Comparison of ENCODE assay signal across 16 cellular contexts in genomic region chr3:62149962-62150361, GRCh38.
DNase-seq lines count a peak whose midpoint lies in the region; ATAC-seq, FAIRE-seq and TF ChIP-seq lines count a peak whose summit lies in the region.
"Had no signal": no experiment of that assay in that cellular context is flagged by ENCODE, and none has a peak within 500 bp of the region (broad histone marks: within the 10 kb centered on the region; RNA-seq: fewer than 3 reads in every experiment).

No MANE protein-coding gene starts in this region.

- intact Hi-C loops in gastrocnemius medialis (cut with DNase I; ENCODE audit: low total_unique reads): no loop called here

- peaks cover 13 to 22% of the 10 kb centered on the region in 2 donors for H3K4me1 ChIP-seq in gastrocnemius medialis
- H3K4me1 ChIP-seq: left lung had no signal

- H3K4me3 ChIP-seq in foreskin fibroblast (ENCODE audit: low read depth in 1 of 2, low read length in 2 of 2) (no peak overlapping the region), gastrocnemius medialis (peak overlapping the region; percentile 26 to 57 (median 33))
- H3K4me3 ChIP-seq: left lung had no signal

- ATAC-seq in gastrocnemius medialis: peak; percentile 81 to 92
- no peak for ATAC-seq in HG02884 (IDR thresholded peaks at IDR 0.05; ENCODE audit: unreplicated experiment)
- ATAC-seq: effector memory CD8-positive, alpha-beta T cell; left lung had no signal

- peak; percentile 81 for FAIRE-seq in H54 (lab: Jason Lieb, UNC)

- in situ Hi-C loops in gastrocnemius medialis (cut with MboI; ENCODE audit: low sequenced_read_pairs in 4 of 4): no loop called here

- TF ChIP-seq CTCF in foreskin fibroblast (IDR thresholded peaks at IDR 0.05; ENCODE audit: low read depth, low read length): no peak
- no peak for TF ChIP-seq CTCF in gastrocnemius medialis (IDR thresholded peaks at IDR 0.05 in 4 of 5, conservative IDR thresholded peaks at IDR 0.05 in 1 of 5)

- TF ChIP-seq POLR2A in H54 (IDR thresholded peaks at IDR 0.05; ENCODE audit: low read depth, low read length): no peak
- TF ChIP-seq POLR2A in gastrocnemius medialis (IDR thresholded peaks at IDR 0.05): peak; percentile 64 to 78

- peak overlapping the region; percentile 60 to 84 (median 80) for H3K27ac ChIP-seq in gastrocnemius medialis
- H3K27ac ChIP-seq: HL-60 had no signal

- DNase-seq in H54 (ENCODE audit: insufficient read length, low spot score): no peak
- peak; percentile 65 for DNase-seq in amniotic epithelial cell (ENCODE audit: low read depth)
- peak; percentile 81 to 88 for DNase-seq in foreskin fibroblast
- peak; percentile 36 to 50 for DNase-seq in gastrocnemius medialis
- DNase-seq in activated CD4-positive, CD25-positive, alpha-beta regulatory T cell treated with anti-CD3 and anti-CD28 coated beads, Interleukin-2, amount 50 U/mL, for 72 hours: no peak
- DNase-seq in NCI-H526 treated with DMSO at 0.1 percent for 48 hours (lab: John Stamatoyannopoulos, UW): no peak
- DNase-seq in cerebellar cortex (ENCODE audit: low spot score): no peak
- DNase-seq: activated CD4-positive, alpha-beta T cell treated with anti-CD3 and anti-CD28 coated beads for 48 hours; activated T-cell treated with anti-CD3 and anti-CD28 coated beads, Interleukin-2, amount 50 U/mL, for 48 hours; CD4-positive, alpha-beta T cell; effector memory CD8-positive, alpha-beta T cell; H7; left lung; NCI-H2171 treated with DMSO at 0.1 percent for 48 hours had no signal

- peaks cover 0 to 8% of the 10 kb centered on the region in 2 donors for H3K36me3 ChIP-seq in gastrocnemius medialis
- H3K36me3 ChIP-seq: left lung had no signal

- H3K27me3 ChIP-seq in gastrocnemius medialis: no peaks in the 10 kb centered on the region
- H3K27me3 ChIP-seq: left lung had no signal

- H3K9me3 ChIP-seq in gastrocnemius medialis: no peaks in the 10 kb centered on the region
- H3K9me3 ChIP-seq: left lung had no signal

Comparison
In these comparisons a context has a peak if more than half of its experiments do, and no peak if none do; other contexts are left out.
1. DNase-seq: peak in amniotic epithelial cell (single experiment), foreskin fibroblast (2 of 2) and gastrocnemius medialis (2 of 2); none in H54 (single experiment), activated CD4-positive, CD25-positive, alpha-beta regulatory T cell treated with anti-CD3 and anti-CD28 coated beads, Interleukin-2, amount 50 U/mL, for 72 hours (single experiment), NCI-H526 treated with DMSO at 0.1 percent for 48 hours (single experiment) and cerebellar cortex (single experiment).
2. H3K4me3 ChIP-seq: peak in gastrocnemius medialis (4 of 4); none in foreskin fibroblast (0 of 2).